Comparison of ENCODE assay signal across 9 cellular contexts in the genomic region with DNA sequence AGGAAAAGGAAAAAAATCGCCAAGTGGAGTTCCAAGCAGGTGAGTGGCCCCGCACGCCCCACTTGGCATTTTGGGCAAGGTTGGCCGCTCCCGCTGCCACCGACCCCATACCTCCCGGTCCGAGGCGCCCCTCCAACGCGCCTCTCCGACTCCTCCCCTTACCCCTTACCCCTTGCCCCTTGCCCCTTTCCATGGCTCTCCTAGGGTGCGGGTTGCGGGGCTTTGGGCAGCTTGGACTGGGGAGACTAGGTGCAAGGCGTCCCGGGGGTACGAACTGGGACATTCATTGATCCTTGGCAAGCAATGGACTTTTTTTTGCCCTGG. TPM values are rescaled to one million over a fixed set of nuclear protein-coding genes. Genes with fewer than 3 reads are reported as not detected.
A peak's percentile ranks its signal among the peaks of the same experiment; 100 is the strongest.
DNase-seq lines count a peak whose midpoint lies in the region; ATAC-seq and TF ChIP-seq lines count a peak whose summit lies in the region.
"Had no signal": no experiment of that assay in that cellular context is flagged by ENCODE, and none has a peak within 500 bp of the region (broad histone marks: within the 10 kb centered on the region; RNA-seq: fewer than 3 reads in every experiment).

No MANE protein-coding gene starts in this region.

- intact Hi-C loops in esophagus squamous epithelium (cut with DNase I): no loop called here
- intact Hi-C loops in left colon (cut with DNase I, micrococcal nuclease): no loop called here

- H3K14ac ChIP-seq in neuronal stem cell (ENCODE audit: low read length): no peak overlapping the region

- WGBS in esophagus squamous epithelium, 2 donors: 0 to 43% methylated on average over 2 to 6 of the region's 17 CpGs
- no CpG with 5 or more reads among the region's 17 CpGs for WGBS in neuronal stem cell (ENCODE audit: extremely low coverage in 2 of 2, insufficient read length in 2 of 2, insufficient replicate concordance in 1 of 2), 2 donors

- H4K20me1 ChIP-seq in BLaER1: 0 out of 2 replicates have a peak, but pooled peaks cover 7% of the 10 kb centered on the region

- H3K9ac ChIP-seq in BLaER1: peak overlapping the region; percentile 84; the same call in 1 of the 2 replicates
- H3K9ac ChIP-seq in neuronal stem cell (ENCODE audit: low read depth, low read length, poor library complexity): peak overlapping the region; percentile 44

- no peak for ATAC-seq in RWPE2 (ENCODE audit: low read depth)
- ATAC-seq in left colon: no peak
- no peak for ATAC-seq in GM21786 (IDR thresholded peaks at IDR 0.05; ENCODE audit: unreplicated experiment)
- no peak for ATAC-seq in GM19351 (IDR thresholded peaks at IDR 0.05; ENCODE audit: unreplicated experiment)

- TF ChIP-seq CTCF in RWPE2 (IDR thresholded peaks at IDR 0.05; ENCODE audit: poor library complexity, severe bottlenecking) (no peak), esophagus squamous epithelium (IDR thresholded peaks at IDR 0.05) (no peak)

- peak overlapping the region; percentile 81 for H2AFZ ChIP-seq in neuronal stem cell (ENCODE audit: low read length)

- H3K27ac ChIP-seq in BLaER1 (peak overlapping the region; percentile 58), RWPE2 (ENCODE audit: poor library complexity, severe bottlenecking) (peak overlapping the region; percentile 83), esophagus squamous epithelium (peak overlapping the region in 3 of 4 donors; percentile 85 to 91 (median 89)), neuronal stem cell (replicated peaks; ENCODE audit: low read length) (no peak overlapping the region)

- H3K23ac ChIP-seq in neuronal stem cell (ENCODE audit: low read depth, low read length, poor library complexity): no peak overlapping the region

- peak overlapping the region; percentile 74 for H3K4me3 ChIP-seq in BLaER1
- peak overlapping the region; percentile 53 for H3K4me3 ChIP-seq in RWPE2 (ENCODE audit: severe bottlenecking)
- H3K4me3 ChIP-seq in esophagus squamous epithelium: peak overlapping the region; percentile 34 to 64 (median 54)
- H3K4me3 ChIP-seq in neuronal stem cell (ENCODE audit: low read length in 2 of 2): peak overlapping the region; percentile 71 to 88

- peaks cover 11% of the 10 kb centered on the region for H3K9me3 ChIP-seq in BLaER1
- no peaks in the 10 kb centered on the region for H3K9me3 ChIP-seq in RWPE2 (ENCODE audit: severe bottlenecking)
- H3K9me3 ChIP-seq in esophagus squamous epithelium: no peaks in the 10 kb centered on the region
- H3K9me3 ChIP-seq in neuronal stem cell (replicated peaks in 1 of 2; ENCODE audit: control insufficient read depth in 2 of 2, insufficient read depth in 1 of 2, low read depth in 1 of 2, low read length in 2 of 2): no peaks in the 10 kb centered on the region
- H3K9me3 ChIP-seq: body of pancreas had no signal

- peaks cover 22% of the 10 kb centered on the region for H3K4me1 ChIP-seq in BLaER1
- peaks cover 4% of the 10 kb centered on the region for H3K4me1 ChIP-seq in RWPE2 (ENCODE audit: insufficient read depth, poor library complexity, severe bottlenecking)
- peaks cover 0 to 37% (median 0%) of the 10 kb centered on the region in 3 donors for H3K4me1 ChIP-seq in esophagus squamous epithelium
- peaks cover 9 to 11% of the 10 kb centered on the region in 2 donors for H3K4me1 ChIP-seq in neuronal stem cell (ENCODE audit: control insufficient read depth in 2 of 2, insufficient read depth in 1 of 2, low read depth in 1 of 2, low read length in 2 of 2)

- H3K18ac ChIP-seq in neuronal stem cell (ENCODE audit: low read length): peak overlapping the region; percentile 83

- no peak overlapping the region for H2BK12ac ChIP-seq in neuronal stem cell (ENCODE audit: low read length)

- H4K8ac ChIP-seq in neuronal stem cell (ENCODE audit: low read depth, low read length): no peak overlapping the region

- H3K4me2 ChIP-seq in BLaER1 (peak overlapping the region; percentile 77), neuronal stem cell (ENCODE audit: insufficient read depth, low read length, poor library complexity, severe bottlenecking) (peak overlapping the region; percentile 52)

- H2BK15ac ChIP-seq in neuronal stem cell (ENCODE audit: low read length): no peak overlapping the region

- H2BK5ac ChIP-seq in neuronal stem cell (ENCODE audit: low read length): no peak overlapping the region

- no peak for TF ChIP-seq POLR2A in esophagus squamous epithelium (IDR thresholded peaks at IDR 0.05)

- DNase-seq in RWPE2 (ENCODE audit: low spot score) (no peak), esophagus squamous epithelium (lab: John Stamatoyannopoulos, UW) (no peak), neuronal stem cell (ENCODE audit: low spot score) (no peak), left colon (no peak)
- no peak for DNase-seq in activated CD4-positive, CD25-positive, alpha-beta regulatory T cell treated with anti-CD3 and anti-CD28 coated beads, Interleukin-2, amount 50 U/mL, for 72 hours

- H4K91ac ChIP-seq in neuronal stem cell (ENCODE audit: low read depth, low read length, poor library complexity): no peak overlapping the region

- no peaks in the 10 kb centered on the region for H3K36me3 ChIP-seq in BLaER1
- H3K36me3 ChIP-seq in RWPE2 (ENCODE audit: low read depth): no peaks in the 10 kb centered on the region
- no peaks in the 10 kb centered on the region for H3K36me3 ChIP-seq in esophagus squamous epithelium
- H3K36me3 ChIP-seq in neuronal stem cell (replicated peaks in 1 of 2; ENCODE audit: control insufficient read depth in 2 of 2, insufficient read depth in 2 of 2, low read length in 2 of 2): peaks cover 0 to 3% of the 10 kb centered on the region in 2 donors

- peaks cover 19% of the 10 kb centered on the region for H3K27me3 ChIP-seq in BLaER1
- no peaks in the 10 kb centered on the region for H3K27me3 ChIP-seq in RWPE2 (ENCODE audit: insufficient read depth, poor library complexity, severe bottlenecking)
- no peaks in the 10 kb centered on the region for H3K27me3 ChIP-seq in esophagus squamous epithelium
- no peaks in the 10 kb centered on the region for H3K27me3 ChIP-seq in neuronal stem cell (ENCODE audit: control insufficient read depth in 3 of 3, insufficient read depth in 3 of 3, low read depth in 1 of 3, low read length in 3 of 3)
- H3K27me3 ChIP-seq: body of pancreas had no signal

- no peaks in the 10 kb centered on the region for H3K79me1 ChIP-seq in neuronal stem cell (ENCODE audit: low read depth, low read length)

- no peak overlapping the region for H2BK120ac ChIP-seq in neuronal stem cell (ENCODE audit: low read depth, low read length)

- H3K4ac ChIP-seq in neuronal stem cell (ENCODE audit: low read length): no peak overlapping the region

- H2AK5ac ChIP-seq in neuronal stem cell (ENCODE audit: low read depth, low read length): no peak overlapping the region

RNA-seq across cellular contexts. Expression of a gene that starts 0.7 kb away (rescaled TPM):
- total RNA-seq in esophagus squamous epithelium (1 to 10 TPM in 3 of 4 donors, under 1 TPM in 1; 0.99 to 6.7 (median 2.9) TPM), left colon (1 to 10 TPM in 1 of 2 donors, under 1 TPM in 1; 0.70 to 2.1 TPM)
- 19.8 TPM for polyA plus RNA-seq in neuronal stem cell (2013, experiment 1 of 2)
- 20.0 TPM for polyA plus RNA-seq in neuronal stem cell (2013, experiment 2 of 2)
